ENCODE assay signal across 1 cellular context in genomic region chr3:195691596-195692360, GRCh38.
TF ChIP-seq lines count a peak whose summit lies in the region.

No MANE protein-coding gene starts in this region.

TF ChIP-seq in K562, 482 proteins besides CTCF, POLR2A, EP300 and RAD21:
- TF ChIP-seq ERF (CRISPR knock-in tag; IDR thresholded peaks at IDR 0.05) (0 out of 2 replicates have a peak, but pooled peaks have one; percentile 50), SUPT5H (IDR thresholded peaks at IDR 0.05) (peak; percentile 52; the same call in 1 of the 2 replicates), ZNF583 (CRISPR knock-in tag; IDR thresholded peaks at IDR 0.05) (0 out of 2 replicates have a peak, but pooled peaks have one; percentile 56), RREB1 (CRISPR knock-in tag; IDR thresholded peaks at IDR 0.05) (0 out of 2 replicates have a peak, but pooled peaks have one; percentile 19), NFIC (IDR thresholded peaks at IDR 0.05) (0 out of 2 replicates have a peak, but pooled peaks have one; percentile 4), ZSCAN32 (CRISPR knock-in tag; IDR thresholded peaks at IDR 0.05) (peak; percentile 61; the same call in 1 of the 2 replicates), ZNF57 (CRISPR knock-in tag; IDR thresholded peaks at IDR 0.05) (0 out of 2 replicates have a peak, but pooled peaks have one; percentile 30), ZNF277 (CRISPR knock-in tag; IDR thresholded peaks at IDR 0.05; ENCODE audit: borderline replicate concordance) (peak; percentile 30; the same call in 1 of the 2 replicates), ZBTB26 (CRISPR knock-in tag; IDR thresholded peaks at IDR 0.05) (0 out of 2 replicates have a peak, but pooled peaks have one; percentile 60), FOXO4 (CRISPR knock-in tag; IDR thresholded peaks at IDR 0.05) (0 out of 2 replicates have a peak, but pooled peaks have one; percentile 27)
